Comparison of ENCODE assay signal across 8 cellular contexts in the genomic region with DNA sequence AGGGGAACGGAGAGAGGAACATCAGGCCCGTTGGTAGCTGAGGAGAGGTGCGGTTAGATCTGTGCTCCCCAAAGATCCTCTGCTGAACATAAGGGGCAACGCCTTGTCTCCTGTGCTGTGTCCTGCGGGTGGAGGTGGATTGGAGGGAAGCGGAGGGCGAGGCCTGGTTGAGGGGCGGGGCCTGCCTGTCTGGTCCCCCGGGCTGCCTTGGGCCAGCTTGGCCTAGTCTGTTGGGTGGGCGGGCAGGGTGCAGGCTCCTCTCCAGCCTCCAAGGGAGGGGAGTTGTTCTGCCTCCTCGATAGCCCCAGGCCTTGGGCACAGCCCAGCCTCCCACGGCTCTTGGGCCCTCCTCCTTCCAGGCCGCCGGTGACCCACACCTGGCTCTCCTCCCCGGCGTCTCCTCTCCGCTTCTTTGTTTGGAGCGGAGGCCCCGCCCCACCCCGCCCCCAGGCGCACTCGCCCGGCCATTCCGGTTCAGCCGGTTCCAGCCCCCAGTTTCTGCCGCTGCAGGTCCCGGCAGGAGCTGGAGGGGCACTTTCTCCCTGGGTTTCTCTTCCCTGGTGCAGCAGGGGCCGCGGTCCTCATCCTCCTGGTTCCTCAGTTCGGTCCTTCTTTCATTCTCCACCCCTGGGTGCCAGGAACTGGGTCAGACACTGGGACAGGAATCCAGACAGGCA. TPM values are rescaled to one million over a fixed set of nuclear protein-coding genes. Genes with fewer than 3 reads are reported as not detected.
DNase-seq lines count a peak whose midpoint lies in the region; ATAC-seq and TF ChIP-seq lines count a peak whose summit lies in the region.

No MANE protein-coding gene starts in this region.

- in situ Hi-C loops in gastrocnemius medialis (cut with MboI; ENCODE audit: low sequenced_read_pairs in 4 of 4) = loop anchor here (25.0 kb wide), 3 partner anchors 387 to 512 kb away; a partner anchor contains a TSS

- H3K4me3 Mint-ChIP-seq in naive B cell = peak overlapping the region; percentile 30 to 82 (median 70)

- H3K36me3 ChIP-seq in gastrocnemius medialis = no peaks in the 10 kb centered on the region

- peaks cover 0 to 4% (median 0%) of the 10 kb centered on the region in 7 donors for H3K9me3 Mint-ChIP-seq in naive B cell

- TF ChIP-seq POLR2A in gastrocnemius medialis (IDR thresholded peaks at IDR 0.05) = no peak

- no peak for TF ChIP-seq CTCF in GM12865 (IDR thresholded peaks at IDR 0.05; ENCODE audit: insufficient read depth, low read depth, low read length, missing control alignments)
- TF ChIP-seq CTCF in gastrocnemius medialis (IDR thresholded peaks at IDR 0.05 in 4 of 5, conservative IDR thresholded peaks at IDR 0.05 in 1 of 5) = no peak

- H3K4me1 Mint-ChIP-seq in naive B cell = peaks cover 5 to 19% (median 11%) of the 10 kb centered on the region in 3 donors

- no peak overlapping the region for H3K4me3 ChIP-seq in GM12865 (ENCODE audit: low read depth, low read length)
- H3K4me3 ChIP-seq in gastrocnemius medialis = peak overlapping the region in 2 of 4 donors; percentile 7 to 13

- intact Hi-C loops in gastrocnemius medialis (cut with DNase I; ENCODE audit: low total_unique reads) = no loop called here

- H3K27me3 Mint-ChIP-seq in naive B cell = peaks cover 6 to 46% (median 40%) of the 10 kb centered on the region in 3 donors

- H3K9me3 ChIP-seq in gastrocnemius medialis = no peaks in the 10 kb centered on the region

- H3K27me3 ChIP-seq in gastrocnemius medialis = no peaks in the 10 kb centered on the region

- peak overlapping the region in 1 of 6 donors; percentile 50 for H3K27ac Mint-ChIP-seq in naive B cell

- ATAC-seq in naive B cell (ENCODE audit: low read depth in 2 of 2) (peak in 1 of 2 donors; percentile 30), gastrocnemius medialis (no peak), HG03457 (IDR thresholded peaks at IDR 0.05; ENCODE audit: unreplicated experiment) (no peak), HG03095 (IDR thresholded peaks at IDR 0.05; ENCODE audit: unreplicated experiment) (no peak)

- no peaks in the 10 kb centered on the region for H3K4me1 ChIP-seq in gastrocnemius medialis

- peak; percentile 17 for DNase-seq in GM12865 (ENCODE audit: low read depth)
- DNase-seq in NCI-H2196 (lab: John Stamatoyannopoulos, UW; ENCODE audit: unreplicated experiment) = peak; percentile 93
- DNase-seq in ecto neural progenitor cell (ENCODE audit: low spot score) = peak; percentile 91
- DNase-seq in naive B cell = no peak
- no peak for DNase-seq in gastrocnemius medialis
- no peak for DNase-seq in dedifferentiated amniotic fluid mesenchymal stem cell (ENCODE audit: extremely low spot score)

- H3K36me3 Mint-ChIP-seq in naive B cell = no peaks in the 10 kb centered on the region

- no peak overlapping the region for H3K27ac ChIP-seq in gastrocnemius medialis

RNA-seq across cellular contexts. Expression of a gene that starts 19.4 kb away (rescaled TPM):
- polyA plus RNA-seq in naive B cell (ENCODE audit: low read depth in 6 of 6) = 1 to 10 TPM in 1 of 6 donors, under 1 TPM in 1, not detected in 4; 0.19 to 2.3 TPM
- 1 to 10 TPM; 1.8 to 2.6 (median 2.5) TPM for total RNA-seq in gastrocnemius medialis

Comparison
In these comparisons a context has a peak if more than half of its experiments do, and no peak if none do; other contexts are left out.
1. DNase-seq: peak in GM12865 (single experiment), NCI-H2196 (single experiment) and ecto neural progenitor cell (single experiment); none in naive B cell (single experiment), gastrocnemius medialis (0 of 2) and dedifferentiated amniotic fluid mesenchymal stem cell (single experiment).